Comparison of ENCODE assay signal across 8 cellular contexts in the genomic region with DNA sequence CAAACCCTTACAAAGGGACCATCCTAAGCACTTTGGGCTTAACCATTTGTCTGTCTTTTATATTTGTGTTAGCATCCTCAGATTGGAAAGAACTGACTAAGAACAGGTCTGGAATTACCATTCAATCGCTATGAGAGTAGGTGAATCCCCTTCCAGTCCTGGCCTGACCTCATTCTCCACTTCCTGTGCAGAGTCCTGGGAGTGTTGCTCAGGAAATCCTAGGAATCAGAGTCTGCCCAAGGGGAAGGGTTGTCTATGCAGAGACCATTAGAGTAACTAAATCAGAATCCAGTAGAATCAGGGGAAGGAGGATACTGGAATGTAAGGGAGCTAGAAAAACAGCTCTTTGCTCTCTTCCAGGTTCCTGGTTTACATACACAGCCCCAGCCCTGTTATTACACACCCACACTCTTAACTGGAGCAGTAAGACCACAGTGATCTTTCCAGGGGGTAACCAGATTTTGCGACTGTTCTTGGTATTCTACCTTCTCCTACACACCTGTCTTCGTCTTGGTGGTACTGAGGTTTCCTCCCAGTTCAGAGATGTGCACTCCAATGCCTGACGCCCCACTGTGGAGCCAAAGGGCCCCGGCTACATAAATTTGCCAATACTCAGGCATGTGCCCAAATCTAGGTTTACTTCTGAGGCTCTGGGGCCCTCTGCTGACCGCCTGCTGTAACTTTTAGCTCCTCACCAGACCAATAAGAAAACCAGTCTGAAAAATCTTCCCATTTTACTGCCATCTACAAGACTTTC.
DNase-seq lines count a peak whose midpoint lies in the region; ATAC-seq, FAIRE-seq and TF ChIP-seq lines count a peak whose summit lies in the region.

No MANE protein-coding gene starts in this region.

- peak overlapping the region in 1 of 4 donors; percentile 63 for H3K4me3 Mint-ChIP-seq in IgD-negative memory B cell

- peaks cover 6% of the 10 kb centered on the region; the same call in 1 of the 2 replicates for H3F3A ChIP-seq in SU-DHL-6 (ENCODE audit: insufficient read depth)

- FAIRE-seq in G401.6 (lab: Jason Lieb, UNC): peak; percentile 95

- no peak overlapping the region for H3K4me2 ChIP-seq in SU-DHL-6 (ENCODE audit: low read depth, low read length, poor library complexity, severe bottlenecking)

- H2AFZ ChIP-seq in SU-DHL-6 (ENCODE audit: low read depth, low read length, severe bottlenecking): no peak overlapping the region

- no peak overlapping the region for H3K27ac ChIP-seq in SU-DHL-6 (ENCODE audit: low read depth, low read length)

- H3K9ac ChIP-seq in SU-DHL-6 (ENCODE audit: low read length): no peak overlapping the region

- H3K79me2 ChIP-seq in SU-DHL-6 (ENCODE audit: insufficient read depth, low read length): no peaks in the 10 kb centered on the region

- no peaks in the 10 kb centered on the region for H3K9me3 ChIP-seq in SU-DHL-6 (ENCODE audit: insufficient read depth, low read length)

- H3K4me3 ChIP-seq in SU-DHL-6 (ENCODE audit: insufficient read depth, low read length, poor library complexity, severe bottlenecking) (no peak overlapping the region), kidney epithelial cell (ENCODE audit: low read depth, low read length) (no peak overlapping the region)

- H3K27me3 ChIP-seq in SU-DHL-6 (ENCODE audit: low read length) (no peaks in the 10 kb centered on the region), kidney epithelial cell (ENCODE audit: control insufficient read depth, insufficient read depth, low read length) (no peaks in the 10 kb centered on the region)

- H3K27ac Mint-ChIP-seq in IgD-negative memory B cell: peak overlapping the region; percentile 26 to 60 (median 52)

- H3K9me2 ChIP-seq in SU-DHL-6 (replicated peaks; ENCODE audit: insufficient read depth, low read length): no peaks in the 10 kb centered on the region

- TF ChIP-seq CTCF in SU-DHL-6 (IDR thresholded peaks at IDR 0.05; ENCODE audit: insufficient read depth, low read length, poor library complexity, severe bottlenecking) (peak; percentile 95), kidney epithelial cell (IDR thresholded peaks at IDR 0.05; ENCODE audit: insufficient read depth, low read length, poor library complexity, severe bottlenecking) (peak; percentile 84)

- no peaks in the 10 kb centered on the region for H4K20me1 ChIP-seq in SU-DHL-6 (ENCODE audit: low read depth, low read length)

- H3K27me3 Mint-ChIP-seq in IgD-negative memory B cell: no peaks in the 10 kb centered on the region

- H3K36me3 Mint-ChIP-seq in IgD-negative memory B cell: peaks cover 3% of the 10 kb centered on the region

- H3K9me3 Mint-ChIP-seq in IgD-negative memory B cell: no peaks in the 10 kb centered on the region

- no peak for ATAC-seq in GM19455 (IDR thresholded peaks at IDR 0.05; ENCODE audit: unreplicated experiment)

- peaks cover 36 to 48% (median 39%) of the 10 kb centered on the region in 3 donors for H3K4me1 Mint-ChIP-seq in IgD-negative memory B cell

- DNase-seq in cerebellar cortex (ENCODE audit: low spot score) (peak; percentile 87), kidney epithelial cell (ENCODE audit: low read depth) (no peak), NCI-H2029 treated with DMSO at 0.1 percent for 48 hours (lab: John Stamatoyannopoulos, UW) (no peak)
- DNase-seq in stimulated activated CD4-positive, alpha-beta T cell treated with anti-CD3 and anti-CD28 coated beads, Interleukin-2, amount 100 ng/mL, for 4 hours (ENCODE audit: low read depth): peak; percentile 26

- H3K36me3 ChIP-seq in SU-DHL-6 (ENCODE audit: low read length) (no peaks in the 10 kb centered on the region), kidney epithelial cell (ENCODE audit: control insufficient read depth, insufficient read depth, low read length) (no peaks in the 10 kb centered on the region)

Comparison
In these comparisons a context has a peak if more than half of its experiments do, and no peak if none do; other contexts are left out.
1. DNase-seq: peak in cerebellar cortex (single experiment) and stimulated activated CD4-positive, alpha-beta T cell treated with anti-CD3 and anti-CD28 coated beads, Interleukin-2, amount 100 ng/mL, for 4 hours (single experiment); none in kidney epithelial cell (single experiment) and NCI-H2029 treated with DMSO at 0.1 percent for 48 hours (single experiment).